Comparison of ENCODE assay signal across 28 cellular contexts in the genomic region with DNA sequence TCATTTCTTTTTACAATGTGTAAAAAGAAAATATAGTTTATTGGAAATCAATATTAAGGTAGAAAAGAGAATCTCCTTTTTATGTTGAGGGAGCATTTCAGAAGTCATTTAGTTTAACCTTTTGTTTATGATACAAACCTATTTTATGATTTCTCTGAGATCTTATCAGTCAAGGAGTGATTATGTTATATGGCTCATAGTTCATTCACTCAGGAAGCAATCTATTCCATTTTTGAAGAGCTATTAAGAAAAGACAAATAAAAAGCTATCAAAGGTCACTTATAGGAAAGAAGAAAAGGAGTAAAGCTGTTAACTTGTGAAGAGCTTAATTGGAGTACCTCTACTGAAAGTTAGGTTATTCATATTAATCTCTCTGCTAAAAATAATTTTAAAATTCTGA.
"Had no signal": no experiment of that assay in that cellular context is flagged by ENCODE, and none has a peak within 500 bp of the region (broad histone marks: within the 10 kb centered on the region; RNA-seq: fewer than 3 reads in every experiment).

No MANE protein-coding gene starts in this region.

- H3K79me2 ChIP-seq: hepatocyte had no signal

- H3K27me3 ChIP-seq: esophagus squamous epithelium, gastroesophageal sphincter, hepatocyte, left lung, neural progenitor cell, spleen, suprapubic skin, tibial artery, upper lobe of right lung had no signal

- H3K9ac ChIP-seq: neural progenitor cell had no signal

- H3K4me2 ChIP-seq: hepatocyte, neural progenitor cell had no signal

- ATAC-seq: activated naive CD4-positive, alpha-beta T cell treated with anti-CD3 and anti-CD28 coated beads, Interleukin-2, amount 50 U/mL, for 72 hours; gastroesophageal sphincter; left lung; lower lobe of right lung; natural killer cell; right cardiac atrium; upper lobe of right lung; WTC11 had no signal

- H3K4me3 ChIP-seq: esophagus squamous epithelium, gastroesophageal sphincter, hepatocyte, left lung, lower lobe of right lung, neural progenitor cell, spleen, suprapubic skin, tibial artery, upper lobe of right lung had no signal

- H3K9me3 ChIP-seq: esophagus squamous epithelium, gastroesophageal sphincter, left lung, lower lobe of right lung, spleen, suprapubic skin, tibial artery, upper lobe of right lung had no signal

- H2AFZ ChIP-seq: hepatocyte, neural progenitor cell had no signal

- H3K27ac ChIP-seq: epithelial cell of prostate, esophagus squamous epithelium, gastroesophageal sphincter, hepatocyte, left lung, lower lobe of right lung, neural progenitor cell, spleen, suprapubic skin, tibial artery, upper lobe of right lung had no signal

- H3K36me3 ChIP-seq: esophagus squamous epithelium, gastroesophageal sphincter, left lung, lower lobe of right lung, neural progenitor cell, spleen, suprapubic skin, tibial artery, upper lobe of right lung had no signal

- FAIRE-seq: bronchial epithelial cell had no signal

- H3K4me1 ChIP-seq: neural progenitor cell had no signal

- DNase-seq: activated CD4-positive, alpha-beta memory T cell treated with anti-CD3 and anti-CD28 coated beads, Interleukin-2, amount 10 ng/mL, durations not matched to agents 7 days and 5 days; activated CD4-positive, alpha-beta T cell treated with anti-CD3 and anti-CD28 coated beads for 1 hour; activated CD4-positive, alpha-beta T cell treated with anti-CD3 and anti-CD28 coated beads, Interleukin-2, amount 10 ng/mL, durations not matched to agents 7 days and 5 days; activated T-cell treated with anti-CD3 and anti-CD28 coated beads, Interleukin-2, amount 50 U/mL, for 48 hours; anterior cingulate cortex; dermis blood vessel endothelial cell; effector CD4-positive, alpha-beta T cell; esophagus squamous epithelium; kidney glomerular epithelial cell; left lung; lower lobe of right lung; mesenchymal stem cell; natural killer cell; occipital lobe; right cardiac atrium; spleen; stimulated activated naive CD4-positive, alpha-beta T cell; T-helper 2 cell; tibial artery; upper lobe of right lung had no signal
